In genomic region chr20:62603907-62604785, GRCh38 we compare ENCODE assay signal across 10 cellular contexts. TPM values are rescaled to one million over a fixed set of nuclear protein-coding genes. Genes with fewer than 3 reads are reported as not detected.
DNase-seq lines count a peak whose midpoint lies in the region; ATAC-seq and TF ChIP-seq lines count a peak whose summit lies in the region.
"Had no signal": no experiment of that assay in that cellular context is flagged by ENCODE, and none has a peak within 500 bp of the region (broad histone marks: within the 10 kb centered on the region; RNA-seq: fewer than 3 reads in every experiment).

No MANE protein-coding gene starts in this region.

- H3K27ac ChIP-seq in RWPE2 (ENCODE audit: poor library complexity, severe bottlenecking): peak overlapping the region; percentile 55
- H3K27ac ChIP-seq in right cardiac atrium (ENCODE audit: low read length): no peak overlapping the region
- H3K27ac ChIP-seq in stomach: peak overlapping the region in 4 of 5 donors; percentile 66 to 86 (median 78)

- intact Hi-C loops in activated CD4-positive, alpha-beta memory T cell treated with anti-CD3 and anti-CD28 coated beads for 36 hours (cut with micrococcal nuclease): loop anchor here (2.0 to 5.0 kb wide), 2 partner anchors 13 to 102 kb away; no protein-coding TSS in a partner anchor
- intact Hi-C loops in right cardiac atrium (cut with DNase I): no loop called here
- intact Hi-C loops in stomach (cut with DNase I; ENCODE audit: low total_unique reads): no loop called here

- CTCF ChIA-PET in activated CD4-positive, alpha-beta memory T cell treated with anti-CD3 and anti-CD28 coated beads, Interleukin-2, amount 10 ng/mL, durations not matched to agents 7 days and 5 days (lab: Charles Lee): interaction anchor here (0.6 to 1.8 kb wide), 3 partner anchors 13 to 539 kb away, joined by 3 to 16 read pairs (median 3); no protein-coding TSS in a partner anchor
- CTCF ChIA-PET in activated CD4-positive, alpha-beta memory T cell treated with anti-CD3 and anti-CD28 coated beads for 36 hours (lab: Charles Lee): interaction anchor here (1.8 to 2.0 kb wide), 2 partner anchors 13 to 104 kb away, joined by 8 to 12 read pairs; no protein-coding TSS in a partner anchor

- peaks cover 42% of the 10 kb centered on the region for H3K4me1 Mint-ChIP-seq in activated CD4-positive, alpha-beta memory T cell treated with anti-CD3 and anti-CD28 coated beads, Interleukin-2, amount 10 ng/mL, durations not matched to agents 7 days and 5 days
- peaks cover 19% of the 10 kb centered on the region for H3K4me1 Mint-ChIP-seq in activated CD4-positive, alpha-beta memory T cell treated with anti-CD3 and anti-CD28 coated beads for 36 hours (ENCODE audit: low read depth)

- POLR2A ChIA-PET in activated CD4-positive, alpha-beta memory T cell treated with anti-CD3 and anti-CD28 coated beads, Interleukin-2, amount 10 ng/mL, durations not matched to agents 7 days and 5 days (lab: Charles Lee): interaction anchor here (1.0 to 1.7 kb wide), 9 partner anchors 8 to 192 kb away, joined by 3 to 10 read pairs (median 5); partner anchors contain the start of gene MRGBP
- POLR2A ChIA-PET in activated CD4-positive, alpha-beta memory T cell treated with anti-CD3 and anti-CD28 coated beads for 36 hours (lab: Charles Lee): interaction anchor here (1.1 to 1.3 kb wide), 2 partner anchors 38 to 192 kb away, joined by 4 read pairs; partner anchors contain the start of genes MRGBP and SLCO4A1

- H3K27me3 Mint-ChIP-seq in activated CD4-positive, alpha-beta memory T cell treated with anti-CD3 and anti-CD28 coated beads, Interleukin-2, amount 10 ng/mL, durations not matched to agents 7 days and 5 days: peaks cover 29% of the 10 kb centered on the region
- H3K27me3 Mint-ChIP-seq in activated CD4-positive, alpha-beta memory T cell treated with anti-CD3 and anti-CD28 coated beads for 36 hours: peaks cover 6% of the 10 kb centered on the region

- H3K4me1 ChIP-seq in RWPE2 (ENCODE audit: insufficient read depth, poor library complexity, severe bottlenecking) (peaks cover 31% of the 10 kb centered on the region), right cardiac atrium (ENCODE audit: control insufficient read depth, insufficient read depth, low read length) (no peaks in the 10 kb centered on the region), stomach (peaks cover 43 to 73% (median 57%) of the 10 kb centered on the region in 4 donors)

- no peaks in the 10 kb centered on the region for H3K9me3 Mint-ChIP-seq in activated CD4-positive, alpha-beta memory T cell treated with anti-CD3 and anti-CD28 coated beads, Interleukin-2, amount 10 ng/mL, durations not matched to agents 7 days and 5 days
- no peaks in the 10 kb centered on the region for H3K9me3 Mint-ChIP-seq in activated CD4-positive, alpha-beta memory T cell treated with anti-CD3 and anti-CD28 coated beads for 36 hours

- ATAC-seq in RWPE2 (ENCODE audit: low read depth): peak; percentile 7
- ATAC-seq in right cardiac atrium: no peak
- no peak for ATAC-seq in GM18511 (IDR thresholded peaks at IDR 0.05; ENCODE audit: unreplicated experiment)

- H3K36me3 ChIP-seq in RWPE2 (ENCODE audit: low read depth) (no peaks in the 10 kb centered on the region), stomach (no peaks in the 10 kb centered on the region)

- no peak for DNase-seq in activated CD4-positive, alpha-beta memory T cell treated with anti-CD3 and anti-CD28 coated beads, Interleukin-2, amount 10 ng/mL, durations not matched to agents 7 days and 5 days
- DNase-seq in activated CD4-positive, alpha-beta memory T cell treated with anti-CD3 and anti-CD28 coated beads for 36 hours: no peak
- no peak for DNase-seq in RWPE2 (ENCODE audit: low spot score)
- peak in 2 of 3 donors; percentile 36 to 37 for DNase-seq in right cardiac atrium
- DNase-seq in stomach: no peak
- DNase-seq in NCI-H1092 treated with DMSO at 0.1 percent for 48 hours (lab: John Stamatoyannopoulos, UW): no peak
- no peak for DNase-seq in DMS 273 (lab: John Stamatoyannopoulos, UW; ENCODE audit: unreplicated experiment)
- DNase-seq: SHP77 treated with DMSO at 0.1 percent for 48 hours had no signal

- no peak for TF ChIP-seq EP300 in stomach (IDR thresholded peaks at IDR 0.05)

- H3K4me3 ChIP-seq in RWPE2 (ENCODE audit: severe bottlenecking) (no peak overlapping the region), right cardiac atrium (ENCODE audit: low read length) (no peak overlapping the region), stomach (peak overlapping the region in 2 of 4 donors; percentile 14 to 15)

- H3K27me3 ChIP-seq in RWPE2 (ENCODE audit: insufficient read depth, poor library complexity, severe bottlenecking) (no peaks in the 10 kb centered on the region), right cardiac atrium (ENCODE audit: control insufficient read depth, insufficient read depth) (no peaks in the 10 kb centered on the region), stomach (peaks cover 0 to 40% (median 0%) of the 10 kb centered on the region in 3 donors)

- H3K9me3 ChIP-seq in RWPE2 (ENCODE audit: severe bottlenecking) (no peaks in the 10 kb centered on the region), right cardiac atrium (ENCODE audit: control insufficient read depth, low read length) (no peaks in the 10 kb centered on the region), stomach (no peaks in the 10 kb centered on the region)

- peak overlapping the region; percentile 66 for H3K27ac Mint-ChIP-seq in activated CD4-positive, alpha-beta memory T cell treated with anti-CD3 and anti-CD28 coated beads, Interleukin-2, amount 10 ng/mL, durations not matched to agents 7 days and 5 days
- no peak overlapping the region for H3K27ac Mint-ChIP-seq in activated CD4-positive, alpha-beta memory T cell treated with anti-CD3 and anti-CD28 coated beads for 36 hours

- TF ChIP-seq CTCF in RWPE2 (IDR thresholded peaks at IDR 0.05; ENCODE audit: poor library complexity, severe bottlenecking): no peak
- TF ChIP-seq CTCF in stomach (IDR thresholded peaks at IDR 0.05): no peak

- H3K4me3 Mint-ChIP-seq in activated CD4-positive, alpha-beta memory T cell treated with anti-CD3 and anti-CD28 coated beads, Interleukin-2, amount 10 ng/mL, durations not matched to agents 7 days and 5 days: no peak overlapping the region
- H3K4me3 Mint-ChIP-seq in activated CD4-positive, alpha-beta memory T cell treated with anti-CD3 and anti-CD28 coated beads for 36 hours: no peak overlapping the region

- H3K36me3 Mint-ChIP-seq in activated CD4-positive, alpha-beta memory T cell treated with anti-CD3 and anti-CD28 coated beads, Interleukin-2, amount 10 ng/mL, durations not matched to agents 7 days and 5 days (ENCODE audit: low read depth): no peaks in the 10 kb centered on the region
- no peaks in the 10 kb centered on the region for H3K36me3 Mint-ChIP-seq in activated CD4-positive, alpha-beta memory T cell treated with anti-CD3 and anti-CD28 coated beads for 36 hours

- no peak for TF ChIP-seq POLR2A in stomach (IDR thresholded peaks at IDR 0.05)

- WGBS in right cardiac atrium: 74% methylated on average over 37 of the region's 37 CpGs
- WGBS in stomach, 5 donors: 75 to 89% (median 82%) methylated on average over 17 to 37 of the region's 37 CpGs

RNA-seq across cellular contexts. Expression of gene SLCO4A1, which starts 38.2 kb away (rescaled TPM):
- 10 to 100 TPM; 51.5 to 51.7 TPM for total RNA-seq in activated CD4-positive, alpha-beta memory T cell treated with anti-CD3 and anti-CD28 coated beads, Interleukin-2, amount 10 ng/mL, durations not matched to agents 7 days and 5 days
- total RNA-seq in activated CD4-positive, alpha-beta memory T cell treated with anti-CD3 and anti-CD28 coated beads for 36 hours: 10 to 100 TPM; 29.6 to 30.7 TPM
- total RNA-seq in right cardiac atrium (1 to 10 TPM; 4.1 to 8.4 (median 5.3) TPM), stomach (10 to 100 TPM in 3 of 5 donors, 1 to 10 TPM in 1, under 1 TPM in 1; 0.58 to 44.3 (median 20.7) TPM)
- polyA plus RNA-seq in right cardiac atrium (15.5 TPM), stomach (10 to 100 TPM in 1 of 3 donors, 1 to 10 TPM in 2; 4.4 to 14.7 (median 9.0) TPM)
- total RNA-seq: skeletal muscle tissue had no signal

Comparison
In these comparisons a context has a peak if more than half of its experiments do, and no peak if none do; other contexts are left out.
1. DNase-seq: peak in right cardiac atrium (2 of 3); none in activated CD4-positive, alpha-beta memory T cell treated with anti-CD3 and anti-CD28 coated beads, Interleukin-2, amount 10 ng/mL, durations not matched to agents 7 days and 5 days (single experiment), activated CD4-positive, alpha-beta memory T cell treated with anti-CD3 and anti-CD28 coated beads for 36 hours (single experiment), RWPE2 (single experiment), stomach (single experiment), NCI-H1092 treated with DMSO at 0.1 percent for 48 hours (single experiment) and DMS 273 (single experiment).